In genomic region chr11:60845338-60845737, GRCh38 we compare ENCODE assay signal across 13 cellular contexts. TPM values are rescaled to one million over a fixed set of nuclear protein-coding genes. Genes with fewer than 3 reads are reported as not detected.
DNase-seq lines count a peak whose midpoint lies in the region; TF ChIP-seq lines count a peak whose summit lies in the region.
"Had no signal": no experiment of that assay in that cellular context is flagged by ENCODE, and none has a peak within 500 bp of the region (broad histone marks: within the 10 kb centered on the region; RNA-seq: fewer than 3 reads in every experiment).

No MANE protein-coding gene starts in this region.

- H3K36me3 ChIP-seq in ACC112 (ENCODE audit: insufficient read depth, low read length): no peaks in the 10 kb centered on the region
- peaks cover 67% of the 10 kb centered on the region for H3K36me3 ChIP-seq in DOHH2 (ENCODE audit: control insufficient read depth, low read length)

- peak overlapping the region; percentile 45 for H3K4me3 Mint-ChIP-seq in activated CD4-positive, alpha-beta memory T cell treated with anti-CD3 and anti-CD28 coated beads, Interleukin-2, amount 10 ng/mL, durations not matched to agents 7 days and 5 days

- no peaks in the 10 kb centered on the region for H3K27me3 Mint-ChIP-seq in activated CD4-positive, alpha-beta memory T cell treated with anti-CD3 and anti-CD28 coated beads, Interleukin-2, amount 10 ng/mL, durations not matched to agents 7 days and 5 days

- no peak for TF ChIP-seq CTCF in DOHH2 (IDR thresholded peaks at IDR 0.05; ENCODE audit: low read depth, low read length, poor library complexity, severe bottlenecking)
- no peak for TF ChIP-seq CTCF in fibroblast of mammary gland (conservative IDR thresholded peaks at IDR 0.05; ENCODE audit: control insufficient read depth, insufficient read depth, low read depth, low read length)

- CTCF ChIA-PET in activated CD4-positive, alpha-beta memory T cell treated with anti-CD3 and anti-CD28 coated beads, Interleukin-2, amount 10 ng/mL, durations not matched to agents 7 days and 5 days (lab: Charles Lee): interaction anchor here (1.4 to 1.5 kb wide), 2 partner anchors 14 to 43 kb away, joined by 4 to 5 read pairs; no protein-coding TSS in a partner anchor

- POLR2A ChIA-PET in activated CD4-positive, alpha-beta memory T cell treated with anti-CD3 and anti-CD28 coated beads, Interleukin-2, amount 10 ng/mL, durations not matched to agents 7 days and 5 days (lab: Charles Lee): no interaction called here

- no peak for DNase-seq in activated CD4-positive, alpha-beta memory T cell treated with anti-CD3 and anti-CD28 coated beads, Interleukin-2, amount 10 ng/mL, durations not matched to agents 7 days and 5 days
- DNase-seq in fibroblast of mammary gland (ENCODE audit: low read depth): no peak
- no peak for DNase-seq in NCI-H774 (lab: John Stamatoyannopoulos, UW)
- DNase-seq in NCI-H524 (lab: John Stamatoyannopoulos, UW): no peak
- DNase-seq in NCI-H146 (lab: John Stamatoyannopoulos, UW): no peak
- no peak for DNase-seq in occipital lobe (lab: John Stamatoyannopoulos, UW)
- DNase-seq: mucosa of descending colon, NCI-H2107, PC-9, substantia nigra had no signal

- H3K9me3 ChIP-seq in DOHH2 (ENCODE audit: control insufficient read depth, insufficient read depth, low read length): no peaks in the 10 kb centered on the region
- H3K9me3 ChIP-seq: mucosa of descending colon had no signal

- H3K4me3 ChIP-seq in ACC112 (ENCODE audit: low read depth, low read length): peak overlapping the region; percentile 82; the same call in 1 of the 2 replicates
- peak overlapping the region; percentile 84 for H3K4me3 ChIP-seq in DOHH2 (ENCODE audit: low read length)
- peak overlapping the region; percentile 75 for H3K4me3 ChIP-seq in fibroblast of mammary gland (ENCODE audit: control insufficient read depth, low read depth, low read length)
- H3K4me3 ChIP-seq: mucosa of descending colon had no signal

- no peak overlapping the region for H2AFZ ChIP-seq in ACC112 (ENCODE audit: low read length, unreplicated experiment)
- H2AFZ ChIP-seq: PC-9 had no signal

- H3K4me1 Mint-ChIP-seq in activated CD4-positive, alpha-beta memory T cell treated with anti-CD3 and anti-CD28 coated beads, Interleukin-2, amount 10 ng/mL, durations not matched to agents 7 days and 5 days: peaks cover 45% of the 10 kb centered on the region

- peak overlapping the region; percentile 87 for H3K4me2 ChIP-seq in DOHH2 (ENCODE audit: low read length)

- H3F3A ChIP-seq in DOHH2 (ENCODE audit: control insufficient read depth, insufficient read depth): no peaks in the 10 kb centered on the region

- H3K27ac Mint-ChIP-seq in activated CD4-positive, alpha-beta memory T cell treated with anti-CD3 and anti-CD28 coated beads, Interleukin-2, amount 10 ng/mL, durations not matched to agents 7 days and 5 days: no peak overlapping the region

- peaks cover 11% of the 10 kb centered on the region for H3K36me3 Mint-ChIP-seq in activated CD4-positive, alpha-beta memory T cell treated with anti-CD3 and anti-CD28 coated beads, Interleukin-2, amount 10 ng/mL, durations not matched to agents 7 days and 5 days (ENCODE audit: low read depth)

- no peaks in the 10 kb centered on the region for H3K9me3 Mint-ChIP-seq in activated CD4-positive, alpha-beta memory T cell treated with anti-CD3 and anti-CD28 coated beads, Interleukin-2, amount 10 ng/mL, durations not matched to agents 7 days and 5 days

- peaks cover 6% of the 10 kb centered on the region; the same call in 1 of the 2 replicates for H4K20me1 ChIP-seq in DOHH2 (ENCODE audit: control insufficient read depth, insufficient read depth, low read depth, low read length)

- H3K27me3 ChIP-seq in ACC112 (ENCODE audit: insufficient read depth, low read length) (no peaks in the 10 kb centered on the region), DOHH2 (ENCODE audit: control insufficient read depth, low read length) (no peaks in the 10 kb centered on the region)

- H3K9me2 ChIP-seq in DOHH2 (replicated peaks; ENCODE audit: control insufficient read depth, low read length): no peaks in the 10 kb centered on the region

- peaks cover 40% of the 10 kb centered on the region for H3K79me2 ChIP-seq in ACC112 (ENCODE audit: control insufficient read depth, insufficient read depth, low read length, unreplicated experiment)
- peaks cover 63% of the 10 kb centered on the region for H3K79me2 ChIP-seq in DOHH2 (ENCODE audit: control insufficient read depth, low read length)

- H3K27ac ChIP-seq in ACC112 (ENCODE audit: low read depth, low read length): no peak overlapping the region
- H3K27ac ChIP-seq in DOHH2 (ENCODE audit: low read depth, low read length): no peak overlapping the region
- H3K27ac ChIP-seq: PC-9 had no signal

- H3K4me1 ChIP-seq in ACC112 (ENCODE audit: control insufficient read depth, insufficient read depth, low read length, unreplicated experiment) (peaks cover 32% of the 10 kb centered on the region), DOHH2 (ENCODE audit: control insufficient read depth, low read length) (peaks cover 31% of the 10 kb centered on the region)

RNA-seq across cellular contexts. Expression of gene CCDC86, which starts 3.4 kb away (rescaled TPM):
- 10 to 100 TPM; 15.3 to 16.5 TPM for total RNA-seq in activated CD4-positive, alpha-beta memory T cell treated with anti-CD3 and anti-CD28 coated beads, Interleukin-2, amount 10 ng/mL, durations not matched to agents 7 days and 5 days
- 2.5 TPM for total RNA-seq in occipital lobe

RNA-seq across cellular contexts. Expression of gene PTGDR2, which starts 10.4 kb away (rescaled TPM):
- 1 to 10 TPM; 5.7 TPM for total RNA-seq in activated CD4-positive, alpha-beta memory T cell treated with anti-CD3 and anti-CD28 coated beads, Interleukin-2, amount 10 ng/mL, durations not matched to agents 7 days and 5 days
- total RNA-seq in occipital lobe: 1.6 TPM
- total RNA-seq: bronchial epithelial cell, PC-9 had no signal

RNA-seq across cellular contexts. Expression of gene ZP1, which starts 22.0 kb away (rescaled TPM):
- under 1 TPM in 1 of 2 experiments, not detected in 1; 0.18 TPM for total RNA-seq in activated CD4-positive, alpha-beta memory T cell treated with anti-CD3 and anti-CD28 coated beads, Interleukin-2, amount 10 ng/mL, durations not matched to agents 7 days and 5 days
- not detected for total RNA-seq in occipital lobe
- total RNA-seq: bronchial epithelial cell, PC-9 had no signal
